In genomic region chr5:138082033-138082432, GRCh38 we compare ENCODE assay signal across 16 cellular contexts. TPM values are rescaled to one million over a fixed set of nuclear protein-coding genes. Genes with fewer than 3 reads are reported as not detected.
DNase-seq lines count a peak whose midpoint lies in the region; ATAC-seq, FAIRE-seq and TF ChIP-seq lines count a peak whose summit lies in the region.
"Had no signal": no experiment of that assay in that cellular context is flagged by ENCODE, and none has a peak within 500 bp of the region (broad histone marks: within the 10 kb centered on the region; RNA-seq: fewer than 3 reads in every experiment).

No MANE protein-coding gene starts in this region.

- 17% methylated on average over 4 of the region's 4 CpGs for WGBS in K562 (ENCODE audit: insufficient coverage, low coverage, missing lambda C conversion rate)

- no peak overlapping the region for H3K9ac ChIP-seq in MM.1S (ENCODE audit: low read length)
- no peak overlapping the region for H3K9ac ChIP-seq in K562 (ENCODE audit: insufficient read depth in 1 of 2, low read depth in 2 of 2, low read length in 2 of 2)

- H3K27me3 ChIP-seq in CD4-positive, alpha-beta memory T cell (ENCODE audit: insufficient read depth, low read length), result no peaks in the 10 kb centered on the region
- no peaks in the 10 kb centered on the region for H3K27me3 ChIP-seq in MM.1S (replicated peaks; ENCODE audit: insufficient read depth, low read length)
- peaks cover 10 to 12% of the 10 kb centered on the region in 2 experiments for H3K27me3 ChIP-seq in K562 (ENCODE audit: control insufficient read depth in 2 of 2, insufficient read depth in 2 of 2, low read length in 2 of 2)
- H3K27me3 ChIP-seq: dorsolateral prefrontal cortex had no signal

- TF ChIP-seq RAD21 in K562 (CRISPR knock-in tag; conservative IDR thresholded peaks at IDR 0.05 in 1 of 2, IDR thresholded peaks at IDR 0.05 in 1 of 2), result no peak

- BruUV-seq in K562 (replicated peaks; lab: Mats Ljungman, UMichigan), result no TSS peak

- no peaks in the 10 kb centered on the region for H3K9me1 ChIP-seq in K562 (ENCODE audit: control insufficient read depth, insufficient read depth, low read length)

- H3K9me3 Mint-ChIP-seq in CD4-positive, alpha-beta memory T cell, result no peaks in the 10 kb centered on the region
- H3K9me3 Mint-ChIP-seq: mesothelial cell of epicardium had no signal

- TF ChIP-seq EP300 in K562 (IDR thresholded peaks at IDR 0.05; ENCODE audit: low read length), result no peak

- peaks cover 0 to 3% of the 10 kb centered on the region in 2 donors for H3K27me3 Mint-ChIP-seq in CD4-positive, alpha-beta memory T cell

- no peak overlapping the region for H3K27ac ChIP-seq in CD4-positive, alpha-beta memory T cell (ENCODE audit: low read depth, low read length)
- no peak overlapping the region for H3K27ac ChIP-seq in MM.1S (ENCODE audit: low read length)
- no peak overlapping the region for H3K27ac ChIP-seq in K562 (ENCODE audit: extremely low read depth, low read depth, low read length)
- H3K27ac ChIP-seq: dorsolateral prefrontal cortex had no signal

- in situ Hi-C loops in K562 (cut with MboI), result no loop called here

- no peaks in the 10 kb centered on the region for H3K36me3 Mint-ChIP-seq in CD4-positive, alpha-beta memory T cell
- H3K36me3 Mint-ChIP-seq: mesothelial cell of epicardium had no signal

- no peak overlapping the region for H3K4me3 ChIP-seq in CD4-positive, alpha-beta memory T cell (ENCODE audit: low read length in 2 of 2)
- no peak overlapping the region for H3K4me3 ChIP-seq in GM12864 (ENCODE audit: low read depth, low read length)
- H3K4me3 ChIP-seq in MM.1S (ENCODE audit: low read length), result peak overlapping the region; percentile 10; the same call in 1 of the 2 replicates
- H3K4me3 ChIP-seq in K562, result no peak overlapping the region
- H3K4me3 ChIP-seq: dorsolateral prefrontal cortex had no signal

- no peaks in the 10 kb centered on the region for H3K4me1 ChIP-seq in CD4-positive, alpha-beta memory T cell (ENCODE audit: insufficient read depth, low read length)
- H3K4me1 ChIP-seq in MM.1S (ENCODE audit: low read length) (peaks cover 11% of the 10 kb centered on the region; the same call in 1 of the 2 replicates), K562 (replicated peaks in 1 of 2; ENCODE audit: control insufficient read depth in 2 of 2, insufficient read depth in 2 of 2, low read length in 2 of 2) (no peaks in the 10 kb centered on the region; a peak in 1 of 5 replicates)

- peaks cover 4 to 10% (median 8%) of the 10 kb centered on the region in 4 donors for H3K4me1 Mint-ChIP-seq in CD4-positive, alpha-beta memory T cell
- H3K4me1 Mint-ChIP-seq: mesothelial cell of epicardium had no signal

- H3K4me2 ChIP-seq in MM.1S (ENCODE audit: low read depth, low read length) (peak overlapping the region; percentile 59), K562 (ENCODE audit: insufficient read depth, low read length) (no peak overlapping the region)

- TF ChIP-seq POLR2A in K562 (conservative IDR thresholded peaks at IDR 0.05), result no peak

- peak; percentile 46; the same call in 2 of the 3 replicates for ATAC-seq in K562
- ATAC-seq: left colon had no signal

- no peak for FAIRE-seq in K562 (lab: Jason Lieb, UNC)
- FAIRE-seq: frontal cortex had no signal

- H3K27ac Mint-ChIP-seq in CD4-positive, alpha-beta memory T cell, result peak overlapping the region in 5 of 7 donors; percentile 6 to 89 (median 30)
- H3K27ac Mint-ChIP-seq: mesothelial cell of epicardium had no signal

- peak overlapping the region in 2 of 8 donors; percentile 1 to 31 for H3K4me3 Mint-ChIP-seq in CD4-positive, alpha-beta memory T cell
- H3K4me3 Mint-ChIP-seq: mesothelial cell of epicardium had no signal

- H3K9me2 ChIP-seq in MM.1S (replicated peaks; ENCODE audit: insufficient read depth, low read length), result no peaks in the 10 kb centered on the region

- peak; percentile 23 for TF ChIP-seq CTCF in GM12864 (IDR thresholded peaks at IDR 0.05; ENCODE audit: low read depth, low read length, missing control alignments)
- TF ChIP-seq CTCF in MM.1S (IDR thresholded peaks at IDR 0.05; ENCODE audit: low read length), result peak; percentile 39
- 0 out of 6 replicates have a peak, but pooled peaks of 2 of the 3 experiments have one; percentile 11 to 12 for TF ChIP-seq CTCF in K562 (IDR thresholded peaks at IDR 0.05 in 2 of 3, conservative IDR thresholded peaks at IDR 0.05 in 1 of 3; ENCODE audit: insufficient read depth in 2 of 3, low read depth in 1 of 3, low read length in 3 of 3)

- H3K79me2 ChIP-seq in MM.1S (ENCODE audit: low read length) (no peaks in the 10 kb centered on the region), K562 (ENCODE audit: control insufficient read depth, insufficient read depth, low read length) (no peaks in the 10 kb centered on the region)

- H3K9me3 ChIP-seq in CD4-positive, alpha-beta memory T cell (ENCODE audit: control insufficient read depth in 1 of 2, low read length in 2 of 2), result no peaks in the 10 kb centered on the region
- H3K9me3 ChIP-seq in MM.1S (replicated peaks; ENCODE audit: insufficient read depth, low read length) (no peaks in the 10 kb centered on the region), K562 (replicated peaks; ENCODE audit: control insufficient read depth, insufficient read depth, low read depth, low read length) (no peaks in the 10 kb centered on the region)

- peaks cover 5% of the 10 kb centered on the region; the same call in 1 of the 2 replicates for H3F3A ChIP-seq in MM.1S (ENCODE audit: insufficient read depth, low read length)

- CTCF ChIA-PET in CD4-positive, alpha-beta memory T cell (lab: Charles Lee; ENCODE audit: partially characterized antibody), result interaction anchor here (0.9 to 1.8 kb wide), 6 partner anchors 8 to 303 kb away, joined by 3 to 13 read pairs (median 5); no protein-coding TSS in a partner anchor
- CTCF ChIA-PET in K562 (lab: Yijun Ruan, JAX; ENCODE audit: low intra/inter-chr PET ratio), result interaction anchor here (0.6 kb wide), 1 partner anchor 72 kb away, joined by 3 read pairs; no protein-coding TSS in a partner anchor

- no peaks in the 10 kb centered on the region for H3K36me3 ChIP-seq in CD4-positive, alpha-beta memory T cell (ENCODE audit: insufficient read depth, low read length)
- H3K36me3 ChIP-seq in MM.1S (replicated peaks; ENCODE audit: insufficient read depth, low read length), result no peaks in the 10 kb centered on the region
- H3K36me3 ChIP-seq in K562 (ENCODE audit: control insufficient read depth, insufficient read depth, low read length), result no peaks in the 10 kb centered on the region

- no peaks in the 10 kb centered on the region for H4K20me1 ChIP-seq in MM.1S (ENCODE audit: insufficient read depth, low read length)
- H4K20me1 ChIP-seq in K562 (replicated peaks; ENCODE audit: control insufficient read depth, insufficient read depth, low read length), result no peaks in the 10 kb centered on the region; the same call in 1 of the 2 replicates

- H2AFZ ChIP-seq in MM.1S (ENCODE audit: low read length), result no peak overlapping the region
- no peak overlapping the region for H2AFZ ChIP-seq in K562 (ENCODE audit: low read depth, low read length)

- DNase-seq in CD4-positive, alpha-beta memory T cell, result no peak
- DNase-seq in GM12864 (ENCODE audit: low read depth) (no peak), MM.1S (peak; percentile 38), K562 (ENCODE audit: extremely low read depth in 1 of 4, low spot score in 3 of 4) (peak in 1 of 4 experiments; percentile 11), NCI-H748 (lab: John Stamatoyannopoulos, UW; ENCODE audit: unreplicated experiment) (no peak), iPS-NIHi7 (ENCODE audit: extremely low spot score) (no peak), retina (no peak)
- no peak for DNase-seq in activated CD4-positive, alpha-beta T cell treated with anti-CD3 and anti-CD28 coated beads for 1 hour
- DNase-seq: activated CD4-positive, alpha-beta T cell treated with anti-CD3 and anti-CD28 coated beads, Interleukin-2, amount 50 U/mL, for 4 hours; caudate nucleus; dorsolateral prefrontal cortex; left colon had no signal

- POLR2A ChIA-PET in CD4-positive, alpha-beta memory T cell (lab: Charles Lee; ENCODE audit: partially characterized antibody), result interaction anchor here (1.1 to 1.3 kb wide), 3 partner anchors 46 to 131 kb away, joined by 3 to 4 read pairs (median 3); partner anchors contain the start of gene CDC23
- POLR2A ChIA-PET in K562 (lab: Yijun Ruan, JAX), result interaction anchor here (1.1 to 1.6 kb wide), 2 partner anchors 9 to 20 kb away, joined by 3 to 10 read pairs; no protein-coding TSS in a partner anchor

- intact Hi-C loops in CD4-positive, alpha-beta memory T cell (cut with micrococcal nuclease), result no loop called here
- intact Hi-C loops in K562 (cut with micrococcal nuclease), result no loop called here

RNA-seq across cellular contexts. Expression of gene WNT8A, which starts 1.8 kb away (rescaled TPM):
- total RNA-seq in CD4-positive, alpha-beta memory T cell, result not detected
- polyA plus RNA-seq in CD4-positive, alpha-beta memory T cell, result under 1 TPM in 1 of 2 donors, not detected in 1; 0.22 TPM
- not detected in 2 replicates for total RNA-seq in K562 (2011; cell fraction: chromatin; rRNA removed; ENCODE audit: low replicate concordance)
- not detected in 2 replicates for total RNA-seq in K562 (2011; cell fraction: nucleolus; rRNA removed)
- total RNA-seq in K562 (2011; cell fraction: nucleoplasm; rRNA removed), result not detected in 2 replicates
- total RNA-seq in K562 (2014; rRNA removed) (not detected in 2 replicates), K562 (2014; rRNA removed; fragmentation: Illumina TruSeq; extraction: Trizol) (not detected in 2 replicates), K562 (2015; rRNA removed; fragmentation: Illumina TruSeq; extraction: Trizol) (not detected in 2 replicates), K562 (2021) (not detected in 2 replicates)
- polyA plus RNA-seq in K562 (2011; rRNA removed) (not detected in 2 replicates), K562 (2014; fragmentation: Illumina TruSeq; extraction: Trizol) (not detected in 2 replicates), K562 (2014; fragmentation: Nextera tagmentation; extraction: Ambion mirVana) (not detected), K562 (2014; rRNA removed) (not detected in 2 replicates)
- not detected in 2 replicates for polyA plus RNA-seq in K562 (2011; cell fraction: cytosol; rRNA removed)
- polyA plus RNA-seq in K562 (2011; cell fraction: nucleus; rRNA removed), result not detected in 2 replicates
- polyA plus RNA-seq in K562 (2012), result not detected in 2 replicates
- polyA minus RNA-seq in K562 (2011; rRNA and poly(A)+ RNA removed), result not detected in 2 replicates
- polyA minus RNA-seq in K562 (2011; cell fraction: cytosol; rRNA and poly(A)+ RNA removed), result not detected in 2 replicates
- polyA minus RNA-seq in K562 (2011; cell fraction: nucleus; rRNA and poly(A)+ RNA removed), result not detected in 2 replicates
- total RNA-seq: epithelial cell of proximal tubule, left colon, MCF 10A, mesothelial cell of epicardium had no signal

RNA-seq across cellular contexts. Expression of gene FAM13B, which starts 49.2 kb away (rescaled TPM):
- total RNA-seq in CD4-positive, alpha-beta memory T cell, result 10 to 100 TPM; 63.3 to 66.6 TPM
- polyA plus RNA-seq in CD4-positive, alpha-beta memory T cell, result 10 to 100 TPM; 14.4 to 27.7 TPM
- total RNA-seq in K562 (2011; cell fraction: chromatin; rRNA removed; ENCODE audit: low replicate concordance), result 60.8 and 144 TPM in 2 replicates
- total RNA-seq in K562 (2011; cell fraction: nucleolus; rRNA removed), result 25.8 and 30.5 TPM in 2 replicates
- total RNA-seq in K562 (2011; cell fraction: nucleoplasm; rRNA removed), result 59.5 and 73.2 TPM in 2 replicates
- 7.0 and 12.4 TPM in 2 replicates for total RNA-seq in K562 (2014; rRNA removed)
- 18.0 and 23.0 TPM in 2 replicates for total RNA-seq in K562 (2014; rRNA removed; fragmentation: Illumina TruSeq; extraction: Trizol)
- 20.8 and 21.6 TPM in 2 replicates for total RNA-seq in K562 (2015; rRNA removed; fragmentation: Illumina TruSeq; extraction: Trizol)
- total RNA-seq in K562 (2021), result 14.9 and 15.1 TPM in 2 replicates
- 14.1 and 14.8 TPM in 2 replicates for polyA plus RNA-seq in K562 (2011; rRNA removed)
- 3.2 and 6.6 TPM in 2 replicates for polyA plus RNA-seq in K562 (2011; cell fraction: cytosol; rRNA removed)
- 22.0 and 28.3 TPM in 2 replicates for polyA plus RNA-seq in K562 (2011; cell fraction: nucleus; rRNA removed)
- polyA plus RNA-seq in K562 (2012), result 9.9 and 11.8 TPM in 2 replicates
- polyA plus RNA-seq in K562 (2014; fragmentation: Illumina TruSeq; extraction: Trizol), result 13.5 and 14.9 TPM in 2 replicates
- polyA plus RNA-seq in K562 (2014; fragmentation: Nextera tagmentation; extraction: Ambion mirVana), result 1 to 10 TPM; 2.3 to 6.1 TPM
- polyA plus RNA-seq in K562 (2014; rRNA removed), result 10.1 TPM in 2 replicates
- 24.7 and 30.3 TPM in 2 replicates for polyA minus RNA-seq in K562 (2011; rRNA and poly(A)+ RNA removed)
- polyA minus RNA-seq in K562 (2011; cell fraction: cytosol; rRNA and poly(A)+ RNA removed), result 7.3 and 8.3 TPM in 2 replicates
- polyA minus RNA-seq in K562 (2011; cell fraction: nucleus; rRNA and poly(A)+ RNA removed), result 21.7 and 34.0 TPM in 2 replicates

RNA-seq across cellular contexts. Expression of gene NME5, which starts 57.2 kb away (rescaled TPM):
- not detected for total RNA-seq in CD4-positive, alpha-beta memory T cell
- not detected for polyA plus RNA-seq in CD4-positive, alpha-beta memory T cell
- total RNA-seq in K562 (2011; cell fraction: chromatin; rRNA removed; ENCODE audit: low replicate concordance), result not detected in 2 replicates
- total RNA-seq in K562 (2011; cell fraction: nucleolus; rRNA removed), result not detected in 2 replicates
- not detected in 2 replicates for total RNA-seq in K562 (2011; cell fraction: nucleoplasm; rRNA removed)
- total RNA-seq in K562 (2014; rRNA removed), result not detected in 2 replicates
- not detected in 2 replicates for total RNA-seq in K562 (2014; rRNA removed; fragmentation: Illumina TruSeq; extraction: Trizol)
- total RNA-seq in K562 (2015; rRNA removed; fragmentation: Illumina TruSeq; extraction: Trizol), result not detected in 2 replicates
- not detected in 2 replicates for total RNA-seq in K562 (2021)
- polyA plus RNA-seq in K562 (2011; rRNA removed), result not detected in 2 replicates
- not detected in 2 replicates for polyA plus RNA-seq in K562 (2011; cell fraction: cytosol; rRNA removed)
- polyA plus RNA-seq in K562 (2011; cell fraction: nucleus; rRNA removed), result not detected in 2 replicates
- polyA plus RNA-seq in K562 (2012), result not detected in 2 replicates
- not detected in 2 replicates for polyA plus RNA-seq in K562 (2014; fragmentation: Illumina TruSeq; extraction: Trizol)
- polyA plus RNA-seq in K562 (2014; fragmentation: Nextera tagmentation; extraction: Ambion mirVana), result not detected
- not detected in 2 replicates for polyA plus RNA-seq in K562 (2014; rRNA removed)
- polyA minus RNA-seq in K562 (2011; rRNA and poly(A)+ RNA removed), result not detected in 2 replicates
- not detected in 2 replicates for polyA minus RNA-seq in K562 (2011; cell fraction: cytosol; rRNA and poly(A)+ RNA removed)
- not detected in 2 replicates for polyA minus RNA-seq in K562 (2011; cell fraction: nucleus; rRNA and poly(A)+ RNA removed)
- total RNA-seq: MCF 10A had no signal
